Comparison of ENCODE assay signal across 8 cellular contexts in genomic region chr1:39898648-39899603, GRCh38. TPM values are rescaled to one million over a fixed set of nuclear protein-coding genes. Genes with fewer than 3 reads are reported as not detected.
DNase-seq lines count a peak whose midpoint lies in the region; FAIRE-seq and TF ChIP-seq lines count a peak whose summit lies in the region.

No MANE protein-coding gene starts in this region.

- POLR2A ChIA-PET in CD4-positive, alpha-beta memory T cell (lab: Charles Lee; ENCODE audit: partially characterized antibody), result no interaction called here

- peaks cover 16 to 35% of the 10 kb centered on the region in 2 donors for H3K27me3 Mint-ChIP-seq in CD4-positive, alpha-beta memory T cell

- H3K9me3 ChIP-seq in CD4-positive, alpha-beta memory T cell (ENCODE audit: control insufficient read depth in 1 of 2, low read length in 2 of 2), result no peaks in the 10 kb centered on the region
- H3K9me3 ChIP-seq in suprapubic skin, result no peaks in the 10 kb centered on the region

- TF ChIP-seq POLR2A in suprapubic skin (IDR thresholded peaks at IDR 0.05), result no peak

- peaks cover 9% of the 10 kb centered on the region for H3K27me3 ChIP-seq in CD4-positive, alpha-beta memory T cell (ENCODE audit: insufficient read depth, low read length)
- H3K27me3 ChIP-seq in suprapubic skin, result peaks cover 38% of the 10 kb centered on the region

- no peaks in the 10 kb centered on the region for H3K36me3 Mint-ChIP-seq in CD4-positive, alpha-beta memory T cell

- H3K27ac ChIP-seq in CD4-positive, alpha-beta memory T cell (ENCODE audit: low read depth, low read length), result no peak overlapping the region
- H3K27ac ChIP-seq in suprapubic skin, result no peak overlapping the region

- TF ChIP-seq CTCF in D721Med (IDR thresholded peaks at IDR 0.05; ENCODE audit: insufficient read depth, missing control alignments) (no peak), astrocyte of the spinal cord (IDR thresholded peaks at IDR 0.05; ENCODE audit: low read depth, low read length) (no peak), suprapubic skin (IDR thresholded peaks at IDR 0.05) (no peak)

- H3K4me1 ChIP-seq in CD4-positive, alpha-beta memory T cell (ENCODE audit: insufficient read depth, low read length), result peaks cover 9% of the 10 kb centered on the region
- H3K4me1 ChIP-seq in suprapubic skin, result peaks cover 49% of the 10 kb centered on the region

- CTCF ChIA-PET in CD4-positive, alpha-beta memory T cell (lab: Charles Lee; ENCODE audit: partially characterized antibody), result interaction anchor here (0.6 to 9.3 kb wide), 5 partner anchors 11 to 136 kb away, joined by 3 to 135 read pairs (median 3); no protein-coding TSS in a partner anchor

- intact Hi-C loops in CD4-positive, alpha-beta memory T cell (cut with micrococcal nuclease), result no loop called here

- H3K36me3 ChIP-seq in CD4-positive, alpha-beta memory T cell (ENCODE audit: insufficient read depth, low read length), result no peaks in the 10 kb centered on the region
- no peaks in the 10 kb centered on the region for H3K36me3 ChIP-seq in suprapubic skin

- peaks cover 0 to 2% (median 0%) of the 10 kb centered on the region in 8 donors for H3K9me3 Mint-ChIP-seq in CD4-positive, alpha-beta memory T cell

- H3K27ac Mint-ChIP-seq in CD4-positive, alpha-beta memory T cell, result no peak overlapping the region

- peaks cover 0 to 11% (median 4%) of the 10 kb centered on the region in 4 donors for H3K4me1 Mint-ChIP-seq in CD4-positive, alpha-beta memory T cell

- WGBS in suprapubic skin, result 69% methylated on average over 13 of the region's 14 CpGs

- no peak for FAIRE-seq in D721Med (lab: Jason Lieb, UNC)

- peak; percentile 83 for DNase-seq in D721Med (ENCODE audit: insufficient read length, low spot score)
- DNase-seq in NCI-H1436 (lab: John Stamatoyannopoulos, UW), result peak; percentile 80
- peak; percentile 58 for DNase-seq in astrocyte of the spinal cord (ENCODE audit: low read depth, low spot score)
- peak; percentile 77 for DNase-seq in medulla oblongata (ENCODE audit: extremely low spot score)
- no peak for DNase-seq in CD4-positive, alpha-beta memory T cell
- no peak for DNase-seq in suprapubic skin (ENCODE audit: low spot score in 2 of 2)
- DNase-seq in SKM-1 (lab: John Stamatoyannopoulos, UW; ENCODE audit: unreplicated experiment), result no peak
- no peak for DNase-seq in mesenteric fat pad (ENCODE audit: low spot score)

- H3K4me3 Mint-ChIP-seq in CD4-positive, alpha-beta memory T cell, result peak overlapping the region in 1 of 8 donors; percentile 10

- H3K4me3 ChIP-seq in astrocyte of the spinal cord (ENCODE audit: low read depth, low read length) (no peak overlapping the region), suprapubic skin (no peak overlapping the region)
- no peak overlapping the region for H3K4me3 ChIP-seq in CD4-positive, alpha-beta memory T cell (ENCODE audit: low read length in 2 of 2)

- no peak for TF ChIP-seq EP300 in suprapubic skin (IDR thresholded peaks at IDR 0.05)

- in situ Hi-C loops in astrocyte of the spinal cord (cut with HindIII; ENCODE audit: low sequenced_read_pairs), result no loop called here

RNA-seq across cellular contexts. Expression of gene MYCL, which starts 2.8 kb away (rescaled TPM):
- total RNA-seq in CD4-positive, alpha-beta memory T cell, result under 1 TPM; 0.19 to 0.20 TPM
- not detected for polyA plus RNA-seq in CD4-positive, alpha-beta memory T cell
- total RNA-seq in suprapubic skin (100 to 1,000 TPM in 2 of 4 donors, 10 to 100 TPM in 2; 62.7 to 131 (median 95.1) TPM), mesenteric fat pad (0.32 TPM)

RNA-seq across cellular contexts. Expression of gene TRIT1, which starts 15.6 kb away (rescaled TPM):
- total RNA-seq in CD4-positive, alpha-beta memory T cell, result 10 to 100 TPM; 15.8 to 20.8 TPM
- 10 to 100 TPM in 1 of 2 donors, 1 to 10 TPM in 1; 5.7 to 10.3 TPM for polyA plus RNA-seq in CD4-positive, alpha-beta memory T cell
- total RNA-seq in suprapubic skin (10 to 100 TPM; 14.1 to 50.7 (median 31.2) TPM), mesenteric fat pad (12.1 TPM)

RNA-seq across cellular contexts. Expression of gene MFSD2A, which starts 56.0 kb away (rescaled TPM):
- total RNA-seq in CD4-positive, alpha-beta memory T cell, result under 1 TPM; 0.38 to 0.42 TPM
- polyA plus RNA-seq in CD4-positive, alpha-beta memory T cell, result under 1 TPM; 0.44 to 0.70 TPM
- 100 to 1,000 TPM; 169 to 416 (median 303) TPM for total RNA-seq in suprapubic skin
- 8.0 TPM for total RNA-seq in mesenteric fat pad

Comparison
In these comparisons a context has a peak if more than half of its experiments do, and no peak if none do; other contexts are left out.
1. DNase-seq: peak in D721Med (single experiment), NCI-H1436 (single experiment), astrocyte of the spinal cord (single experiment) and medulla oblongata (single experiment); none in CD4-positive, alpha-beta memory T cell (0 of 5), suprapubic skin (0 of 2), SKM-1 (single experiment) and mesenteric fat pad (single experiment).
2. RNA of gene MYCL, which starts 2.8 kb away (total RNA-seq): 62.7 to 131 TPM in suprapubic skin; 0.32 TPM in mesenteric fat pad (single experiment) and 0.19 to 0.20 TPM in CD4-positive, alpha-beta memory T cell; every median in the first group is over 10 times any median in the second.
3. RNA of gene MFSD2A, which starts 56.0 kb away (total RNA-seq): 169 to 416 TPM in suprapubic skin; 8.0 TPM in mesenteric fat pad (single experiment) and 0.38 to 0.42 TPM in CD4-positive, alpha-beta memory T cell; every median in the first group is over 10 times any median in the second.